ENCODE assay signal across 8 cellular contexts in genomic region chr1:31296486-31297272, GRCh38.
DNase-seq lines count a peak whose midpoint lies in the region; ATAC-seq and TF ChIP-seq lines count a peak whose summit lies in the region.

Gene SNRNP40, minus strand, starts transcription at chr1:31296788. Its CDS starts 37 bp downstream, at chr1:31296751.
A gene with protein sequence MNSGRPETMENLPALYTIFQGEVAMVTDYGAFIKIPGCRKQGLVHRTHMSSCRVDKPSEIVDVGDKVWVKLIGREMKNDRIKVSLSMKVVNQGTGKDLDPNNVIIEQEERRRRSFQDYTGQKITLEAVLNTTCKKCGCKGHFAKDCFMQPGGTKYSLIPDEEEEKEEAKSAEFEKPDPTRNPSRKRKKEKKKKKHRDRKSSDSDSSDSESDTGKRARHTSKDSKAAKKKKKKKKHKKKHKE (plus strand): TSS chr1:31297032. CDS start chr1:31310099, 13,067 bp downstream.

- peak; percentile 95 for ATAC-seq in HG03432 (IDR thresholded peaks at IDR 0.05; ENCODE audit: unreplicated experiment)

- DNase-seq in Ammon's horn (ENCODE audit: low spot score) = peak; percentile 99
- peak; percentile 89 for DNase-seq in NCI-H510A (lab: John Stamatoyannopoulos, UW)
- peak; percentile 79 to 86 for DNase-seq in activated CD4-positive, alpha-beta T cell treated with anti-CD3 and anti-CD28 coated beads for 24 hours (ENCODE audit: low read depth in 2 of 2)
- peak; percentile 99 for DNase-seq in kidney glomerular epithelial cell (lab: John Stamatoyannopoulos, UW)
- DNase-seq in stimulated activated CD4-positive, alpha-beta T cell treated with anti-CD3 and anti-CD28 coated beads, Interleukin-1b, Interleukin-23, amount 100 ng/mL, for 24 hours (ENCODE audit: low read depth in 4 of 4, low spot score in 1 of 4) = peak; percentile 66 to 87 (median 78)

- H3K27ac ChIP-seq in cingulate gyrus (ENCODE audit: low read depth, low read length) = peak within 1 kb of the TSS; percentile 42

- peak; percentile 89 for TF ChIP-seq POLR2A in GM19099 (IDR thresholded peaks at IDR 0.05; ENCODE audit: extremely low read depth, insufficient read length, low read depth)

Comparison
In these comparisons a context has a peak if more than half of its experiments do, and no peak if none do; other contexts are left out.
1. Peak in every context shown above with its lines: DNase-seq, ATAC-seq and H3K27ac ChIP-seq.